Comparison of ENCODE assay signal across 8 cellular contexts in the genomic region with DNA sequence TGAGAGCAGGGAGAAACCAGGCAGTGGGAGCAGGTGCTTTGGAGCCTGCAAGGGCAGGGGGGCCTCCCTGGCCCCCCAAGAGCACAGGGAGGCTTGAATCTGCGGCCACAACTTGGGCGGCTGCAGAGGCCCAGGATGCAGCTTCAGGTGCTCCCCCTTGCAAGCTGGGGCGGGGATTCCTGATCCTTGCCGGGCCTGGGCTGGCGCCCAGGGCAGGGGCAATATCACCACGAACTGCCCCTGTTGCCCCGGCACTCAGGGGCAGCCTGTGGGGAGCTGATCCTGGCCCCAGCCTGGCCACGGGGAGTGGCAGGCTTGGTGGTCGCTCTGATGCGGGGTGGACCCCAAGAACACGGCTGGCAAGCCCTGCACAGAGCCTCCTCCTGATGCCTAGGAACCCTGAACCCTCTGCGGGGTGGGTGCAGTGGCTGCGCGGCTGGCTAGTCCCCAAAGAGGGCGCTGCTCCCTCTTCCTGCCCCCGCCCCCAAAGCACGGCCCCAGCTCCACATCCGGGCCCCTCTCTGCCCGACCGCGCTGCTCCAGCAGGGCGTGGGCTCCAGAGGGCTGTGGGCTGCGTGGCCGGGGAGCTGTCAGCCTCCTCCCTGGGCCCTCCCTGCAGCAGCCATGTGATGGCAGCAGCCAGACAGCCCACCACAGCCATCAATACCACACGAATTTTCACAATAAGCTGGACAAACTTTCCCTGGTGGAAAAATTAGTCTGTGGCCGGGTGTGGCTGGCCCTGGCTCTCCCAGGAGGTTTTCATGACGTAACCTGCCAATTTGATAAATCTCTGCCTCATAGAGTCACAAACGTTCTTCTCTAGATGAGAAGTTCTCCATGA.
DNase-seq lines count a peak whose midpoint lies in the region; ATAC-seq and TF ChIP-seq lines count a peak whose summit lies in the region.

No MANE protein-coding gene starts in this region.

- ATAC-seq in GM19023 (IDR thresholded peaks at IDR 0.05; ENCODE audit: unreplicated experiment) (no peak), GM18520 (IDR thresholded peaks at IDR 0.05; ENCODE audit: unreplicated experiment) (no peak)

- peak; percentile 24 for DNase-seq in NCI-H82 (lab: John Stamatoyannopoulos, UW)
- DNase-seq in NCI-H82 treated with DMSO at 0.1 percent for 48 hours (lab: John Stamatoyannopoulos, UW; ENCODE audit: unreplicated experiment): no peak
- DNase-seq in T-helper 9 cell: peak; percentile 30
- peak in 1 of 2 donors; percentile 15 for DNase-seq in cardiac fibroblast (ENCODE audit: low read depth in 2 of 2)
- peak; percentile 18 to 42 (median 32) for DNase-seq in stimulated activated CD4-positive, alpha-beta T cell treated with anti-CD3 and anti-CD28 coated beads, Interleukin-12 subunit alpha, Interleukin-12 subunit beta, amount 100 ng/mL, for 48 hours (ENCODE audit: low read depth in 2 of 3, low spot score in 1 of 3)
- DNase-seq in superior temporal gyrus (ENCODE audit: extremely low spot score): no peak

- TF ChIP-seq CTCF in cardiac fibroblast (IDR thresholded peaks at IDR 0.05; ENCODE audit: low read depth, low read length): peak; percentile 12

- no peak overlapping the region for H3K4me3 ChIP-seq in cardiac fibroblast (replicated peaks in 1 of 2; ENCODE audit: low read depth in 2 of 2, low read length in 2 of 2)

Comparison
In these comparisons a context has a peak if more than half of its experiments do, and no peak if none do; other contexts are left out.
1. DNase-seq: peak in NCI-H82 (single experiment), T-helper 9 cell (single experiment) and stimulated activated CD4-positive, alpha-beta T cell treated with anti-CD3 and anti-CD28 coated beads, Interleukin-12 subunit alpha, Interleukin-12 subunit beta, amount 100 ng/mL, for 48 hours (3 of 3); none in NCI-H82 treated with DMSO at 0.1 percent for 48 hours (single experiment) and superior temporal gyrus (single experiment).